8 cellular contexts compared by ENCODE assay signal in the genomic region with DNA sequence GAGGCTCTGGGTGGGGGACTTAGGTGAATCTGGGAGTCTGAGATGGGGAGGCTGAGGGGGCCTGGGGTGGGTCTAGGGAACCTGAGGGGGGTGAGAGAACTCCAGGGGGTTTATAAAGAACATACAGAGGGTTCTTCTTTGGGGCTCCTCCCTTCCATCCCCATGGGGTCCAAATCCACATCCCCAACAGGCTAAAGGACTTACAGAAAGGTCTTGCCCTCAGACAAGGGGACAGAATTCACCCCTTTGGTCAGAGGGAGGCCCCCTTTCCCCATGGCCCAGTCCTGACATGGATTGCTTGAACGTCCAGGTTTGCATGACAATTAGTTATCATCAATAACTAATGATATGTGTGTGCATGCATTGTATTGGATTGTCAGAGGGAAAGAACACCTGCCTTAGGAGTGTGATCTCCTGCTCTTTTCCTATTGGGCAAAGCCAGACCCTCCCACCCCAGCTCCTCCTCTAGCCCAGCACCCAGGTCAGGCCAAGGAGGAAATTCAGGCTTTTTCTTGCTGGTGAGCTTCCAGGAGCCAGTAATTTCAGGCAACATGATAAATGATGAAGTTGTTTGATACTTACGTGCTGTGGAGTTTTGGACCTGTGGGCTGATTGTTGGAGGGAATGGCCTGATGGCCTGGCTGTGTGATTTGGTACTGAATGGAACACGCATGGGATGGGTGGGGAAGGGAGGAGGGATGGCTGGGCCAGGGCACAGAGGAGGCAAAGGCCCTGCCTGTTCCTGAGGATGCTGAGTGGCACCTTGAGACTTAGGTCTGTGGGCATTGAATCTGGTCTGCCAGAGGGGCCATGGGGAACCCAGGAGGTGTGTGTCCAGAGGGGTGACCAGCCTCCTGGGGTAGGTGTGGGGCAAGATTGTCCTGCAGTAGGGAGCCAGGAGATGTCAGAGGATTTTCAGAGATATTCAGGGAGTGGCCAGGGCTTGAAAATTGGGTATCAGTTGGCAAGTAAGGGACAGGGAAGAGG. TPM values are rescaled to one million over a fixed set of nuclear protein-coding genes. Genes with fewer than 3 reads are reported as not detected.
DNase-seq lines count a peak whose midpoint lies in the region; ATAC-seq and TF ChIP-seq lines count a peak whose summit lies in the region.

No MANE protein-coding gene starts in this region.

- H3K4me3 ChIP-seq in neutrophil (ENCODE audit: low read depth in 1 of 2, low read length in 1 of 2), result peak overlapping the region; percentile 72 to 77

- peaks cover 24% of the 10 kb centered on the region for H3K4me1 Mint-ChIP-seq in activated CD4-positive, alpha-beta T cell treated with anti-CD3 and anti-CD28 coated beads for 36 hours
- peaks cover 19 to 32% of the 10 kb centered on the region in 2 donors for H3K4me1 Mint-ChIP-seq in effector memory CD8-positive, alpha-beta T cell (ENCODE audit: low read depth in 2 of 2)

- H3K4me3 Mint-ChIP-seq in activated CD4-positive, alpha-beta T cell treated with anti-CD3 and anti-CD28 coated beads for 36 hours, result peak overlapping the region; percentile 84
- H3K4me3 Mint-ChIP-seq in effector memory CD8-positive, alpha-beta T cell, result peak overlapping the region; percentile 85 to 90

- no peaks in the 10 kb centered on the region for H3K9me3 Mint-ChIP-seq in activated CD4-positive, alpha-beta T cell treated with anti-CD3 and anti-CD28 coated beads for 36 hours (ENCODE audit: low read depth)
- H3K9me3 Mint-ChIP-seq in effector memory CD8-positive, alpha-beta T cell, result no peaks in the 10 kb centered on the region

- H3K9me3 ChIP-seq in neutrophil, result no peaks in the 10 kb centered on the region

- H3K36me3 Mint-ChIP-seq in activated CD4-positive, alpha-beta T cell treated with anti-CD3 and anti-CD28 coated beads for 36 hours (ENCODE audit: low read depth), result no peaks in the 10 kb centered on the region
- H3K36me3 Mint-ChIP-seq in effector memory CD8-positive, alpha-beta T cell (ENCODE audit: insufficient read depth), result peaks cover 29% of the 10 kb centered on the region

- peaks cover 23% of the 10 kb centered on the region for H3K27me3 ChIP-seq in neutrophil

- POLR2A ChIA-PET in activated CD4-positive, alpha-beta T cell treated with anti-CD3 and anti-CD28 coated beads for 36 hours (lab: Charles Lee), result no interaction called here

- CTCF ChIA-PET in activated CD4-positive, alpha-beta T cell treated with anti-CD3 and anti-CD28 coated beads for 36 hours (lab: Charles Lee), result no interaction called here

- no peaks in the 10 kb centered on the region for H3K36me3 ChIP-seq in neutrophil

- TF ChIP-seq CTCF in neutrophil (IDR thresholded peaks at IDR 0.05), result no peak

- intact Hi-C loops in activated CD4-positive, alpha-beta T cell treated with anti-CD3 and anti-CD28 coated beads for 36 hours (cut with DNase I, micrococcal nuclease), result loop anchor here (2.0 to 5.0 kb wide), 5 partner anchors 43 to 769 kb away; partner anchors contain the start of genes GATAD2A (in 1 of the 2), LSM4 (in 1 of the 2) and TMEM161A (in 1 of the 2)

- peak; percentile 31 for DNase-seq in activated CD4-positive, alpha-beta T cell treated with anti-CD3 and anti-CD28 coated beads for 36 hours
- DNase-seq in activated CD4-positive, alpha-beta T cell treated with anti-CD3 and anti-CD28 coated beads, Interleukin-2, amount 50 U/mL, for 4 hours, result no peak
- DNase-seq in NCI-H774 (lab: John Stamatoyannopoulos, UW), result peak; percentile 21
- DNase-seq in effector memory CD8-positive, alpha-beta T cell, result no peak
- DNase-seq in T1000 (lab: John Stamatoyannopoulos, UW), result no peak
- no peak for DNase-seq in globus pallidus (ENCODE audit: low spot score)

- no peak for ATAC-seq in activated CD4-positive, alpha-beta T cell treated with anti-CD3 and anti-CD28 coated beads for 36 hours
- ATAC-seq in effector memory CD8-positive, alpha-beta T cell (replicated peaks), result no peak
- no peak for ATAC-seq in HG03565 (IDR thresholded peaks at IDR 0.05; ENCODE audit: unreplicated experiment)

- H3K27ac Mint-ChIP-seq in activated CD4-positive, alpha-beta T cell treated with anti-CD3 and anti-CD28 coated beads for 36 hours, result peak overlapping the region; percentile 84
- peak overlapping the region; percentile 87 to 91 for H3K27ac Mint-ChIP-seq in effector memory CD8-positive, alpha-beta T cell

- peak overlapping the region; percentile 80 for H3K27ac ChIP-seq in neutrophil

- no peaks in the 10 kb centered on the region for H3K27me3 Mint-ChIP-seq in activated CD4-positive, alpha-beta T cell treated with anti-CD3 and anti-CD28 coated beads for 36 hours
- H3K27me3 Mint-ChIP-seq in effector memory CD8-positive, alpha-beta T cell, result peaks cover 0 to 21% of the 10 kb centered on the region in 2 donors

- H3K4me1 ChIP-seq in neutrophil (ENCODE audit: control insufficient read depth in 1 of 2, insufficient read depth in 1 of 2, low read depth in 1 of 2, low read length in 1 of 2), result peaks cover 6 to 19% of the 10 kb centered on the region in 2 experiments

RNA-seq across cellular contexts. Expression of gene KLHL26, which starts 1.1 kb away (rescaled TPM):
- total RNA-seq in activated CD4-positive, alpha-beta T cell treated with anti-CD3 and anti-CD28 coated beads for 36 hours, result 10 to 100 TPM in 1 of 2 experiments, 1 to 10 TPM in 1; 9.9 to 11.9 TPM

RNA-seq across cellular contexts. Expression of gene TMEM59L, which starts 25.3 kb away (rescaled TPM):
- under 1 TPM in 1 of 2 experiments, not detected in 1; 0.11 TPM for total RNA-seq in activated CD4-positive, alpha-beta T cell treated with anti-CD3 and anti-CD28 coated beads for 36 hours

RNA-seq across cellular contexts. Expression of gene CRLF1, which starts 31.3 kb away (rescaled TPM):
- total RNA-seq in activated CD4-positive, alpha-beta T cell treated with anti-CD3 and anti-CD28 coated beads for 36 hours, result not detected

RNA-seq across cellular contexts. Expression of gene CRTC1, which starts 45.5 kb away (rescaled TPM):
- total RNA-seq in activated CD4-positive, alpha-beta T cell treated with anti-CD3 and anti-CD28 coated beads for 36 hours, result 1 to 10 TPM; 5.3 to 9.7 TPM

RNA-seq across cellular contexts. Expression of gene REX1BD, which starts 49.3 kb away (rescaled TPM):
- total RNA-seq in activated CD4-positive, alpha-beta T cell treated with anti-CD3 and anti-CD28 coated beads for 36 hours, result 10 to 100 TPM; 47.8 to 81.3 TPM

Comparison
In these comparisons a context has a peak if more than half of its experiments do, and no peak if none do; other contexts are left out.
1. DNase-seq: peak in activated CD4-positive, alpha-beta T cell treated with anti-CD3 and anti-CD28 coated beads for 36 hours (single experiment) and NCI-H774 (single experiment); none in activated CD4-positive, alpha-beta T cell treated with anti-CD3 and anti-CD28 coated beads, Interleukin-2, amount 50 U/mL, for 4 hours (0 of 2), effector memory CD8-positive, alpha-beta T cell (0 of 3), T1000 (single experiment) and globus pallidus (single experiment).